In genomic region chr6:1244278-1244677, GRCh38 we compare ENCODE assay signal across 7 cellular contexts.
"Had no signal": no experiment of that assay in that cellular context is flagged by ENCODE, and none has a peak within 500 bp of the region (broad histone marks: within the 10 kb centered on the region; RNA-seq: fewer than 3 reads in every experiment).

No MANE protein-coding gene starts in this region.

- H3K36me3 ChIP-seq: HAP-1 had no signal

- H3K4me3 ChIP-seq: GM23248, HAP-1 had no signal

- H3K9ac ChIP-seq: GM23248 had no signal

- H2AFZ ChIP-seq: GM23248 had no signal

- H3K27ac ChIP-seq: GM23248, HL-60 had no signal

- H3K4me1 ChIP-seq: HAP-1 had no signal

- H3K9me3 ChIP-seq: HAP-1 had no signal

- ATAC-seq: HCT116 had no signal

- DNase-seq: GOT3, H7, KG1 had no signal
